In the genomic region with DNA sequence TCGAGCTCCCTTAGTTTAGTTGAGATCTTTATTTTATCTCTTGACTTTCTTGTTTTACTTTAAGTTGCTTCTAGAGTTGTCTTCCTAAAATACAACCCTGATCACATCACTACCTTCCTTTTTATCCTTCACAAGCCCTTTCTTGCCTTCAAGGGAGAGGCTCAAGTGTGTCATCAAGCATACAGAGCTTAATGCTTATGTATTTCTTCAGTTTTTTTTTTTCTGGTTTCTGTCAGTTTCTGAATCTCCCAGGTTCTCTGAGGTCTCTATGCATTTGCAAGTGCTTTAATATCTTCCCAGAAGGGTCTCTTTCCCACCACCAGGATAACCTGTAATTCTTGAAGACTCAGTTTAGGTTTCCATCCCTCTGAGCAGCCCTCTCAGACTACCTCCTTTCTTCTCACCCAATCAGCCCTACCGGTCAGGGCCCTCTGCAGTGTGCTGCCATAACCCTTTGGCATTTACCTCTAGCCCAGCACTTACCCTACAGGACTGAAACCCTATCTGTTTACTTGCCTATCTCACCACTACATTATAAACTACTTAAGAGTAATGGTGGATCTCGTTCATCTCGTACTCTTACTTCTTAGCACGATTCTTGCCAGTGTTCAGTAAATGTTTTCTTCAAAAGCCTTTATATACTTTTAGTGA, we compare ENCODE assay signal across 28 cellular contexts. TPM values are rescaled to one million over a fixed set of nuclear protein-coding genes. Genes with fewer than 3 reads are reported as not detected.
"Had no signal": no experiment of that assay in that cellular context is flagged by ENCODE, and none has a peak within 500 bp of the region (broad histone marks: within the 10 kb centered on the region; RNA-seq: fewer than 3 reads in every experiment).

No MANE protein-coding gene starts in this region.

- DNase-seq: activated CD4-positive, alpha-beta T cell treated with anti-CD3 and anti-CD28 coated beads for 1 hour; activated CD4-positive, alpha-beta T cell treated with anti-CD3 and anti-CD28 coated beads, Interleukin-2, amount 50 U/mL, for 1 hour; activated T-cell treated with anti-CD3 and anti-CD28 coated beads, Interleukin-2, amount 50 U/mL, for 24 hours; brain microvascular endothelial cell; central memory CD4-positive, alpha-beta T cell; colonic mucosa; dorsolateral prefrontal cortex; esophagus squamous epithelium; head of caudate nucleus; hypothalamus; islet precursor cell; left cardiac atrium; nucleus accumbens; stimulated activated CD4-positive, alpha-beta T cell treated with anti-CD3 and anti-CD28 coated beads, Interleukin-2, amount 100 ng/mL, for 48 hours; stimulated activated CD8-positive, alpha-beta memory T cell treated with anti-CD3 and anti-CD28 coated beads, Interleukin-4, amount 100 ng/mL, for 48 hours; stimulated activated naive B cell treated with anti-CD40 and anti-IgM and Interleukin-4, amounts not matched to agents 10 μg/mL and 1 μg/mL and 100 μg/mL, for 72 hours; testis; trophoblast cell; uterus; WERI-Rb-1 had no signal

- H3K27ac ChIP-seq: ascending aorta, brain microvascular endothelial cell, colonic mucosa, dorsolateral prefrontal cortex, esophagus squamous epithelium, gastroesophageal sphincter, testis, uterus, WERI-Rb-1 had no signal

- FAIRE-seq: TTC549 had no signal

- H3K4me1 ChIP-seq: ascending aorta, colonic mucosa, esophagus squamous epithelium, gastroesophageal sphincter, testis, uterus had no signal

- H3K27me3 ChIP-seq: ascending aorta, brain microvascular endothelial cell, colonic mucosa, esophagus squamous epithelium, gastroesophageal sphincter, testis, uterus had no signal

- H3K9me3 ChIP-seq: ascending aorta, colonic mucosa, esophagus squamous epithelium, gastroesophageal sphincter, testis, uterus had no signal

- H3K4me3 ChIP-seq: ascending aorta, colonic mucosa, dorsolateral prefrontal cortex, esophagus squamous epithelium, gastroesophageal sphincter, smooth muscle cell, testis, uterus had no signal

- ATAC-seq: activated naive CD4-positive, alpha-beta T cell treated with anti-CD3 and anti-CD28 coated beads, Interleukin-2, amount 50 U/mL, for 72 hours; activated T-helper 17 cell treated with anti-CD3 and anti-CD28 coated beads, Interleukin-2, amount 50 U/mL, for 72 hours; gastroesophageal sphincter; left cardiac atrium; sciatic nerve; stimulated activated naive B cell treated with anti-CD40 and anti-IgM and Interleukin-4, amounts not matched to agents 10 μg/mL and 1 μg/mL and 100 μg/mL, for 72 hours had no signal

- H3K36me3 ChIP-seq: ascending aorta, brain microvascular endothelial cell, colonic mucosa, esophagus squamous epithelium, gastroesophageal sphincter, uterus, WERI-Rb-1 had no signal

RNA-seq across cellular contexts. Expression of gene EYA4, which starts 36.9 kb away (rescaled TPM):
- total RNA-seq: activated naive CD4-positive, alpha-beta T cell treated with anti-CD3 and anti-CD28 coated beads, Interleukin-2, amount 50 U/mL, for 72 hours; activated T-helper 17 cell treated with anti-CD3 and anti-CD28 coated beads, Interleukin-2, amount 50 U/mL, for 72 hours; mononuclear cell had no signal
